In the genomic region with DNA sequence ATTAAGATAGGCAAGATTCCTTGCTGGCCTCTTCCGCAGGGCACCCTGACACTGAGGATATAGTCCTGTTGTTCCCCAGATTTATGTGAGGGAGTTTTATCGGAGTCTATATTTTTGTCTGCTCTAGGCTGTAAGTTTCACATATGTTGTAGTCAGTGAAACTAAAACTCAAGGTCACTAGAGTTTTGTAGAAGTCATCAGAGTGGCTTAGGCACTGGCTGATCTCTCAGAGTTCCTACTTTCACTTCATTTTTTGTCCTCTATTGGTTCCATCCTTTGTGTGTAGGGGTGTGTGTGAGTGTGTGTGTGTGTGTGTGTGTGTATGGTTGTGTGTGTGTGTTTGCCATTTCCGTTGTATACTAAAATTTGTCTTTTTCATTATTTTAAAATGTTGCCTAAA, we compare ENCODE assay signal across 34 cellular contexts.
"Had no signal": no experiment of that assay in that cellular context is flagged by ENCODE, and none has a peak within 500 bp of the region (broad histone marks: within the 10 kb centered on the region; RNA-seq: fewer than 3 reads in every experiment).

No MANE protein-coding gene starts in this region.

- DNase-seq: activated CD4-positive, alpha-beta memory T cell treated with anti-CD3 and anti-CD28 coated beads, Interleukin-2, amount 10 ng/mL, durations not matched to agents 7 days and 5 days; activated CD4-positive, alpha-beta T cell treated with anti-CD3 and anti-CD28 coated beads for 1 hour; activated CD4-positive, alpha-beta T cell treated with anti-CD3 and anti-CD28 coated beads for 4 hours; activated CD4-positive, alpha-beta T cell treated with anti-CD3 and anti-CD28 coated beads, Interleukin-2, amount 10 ng/mL, durations not matched to agents 7 days and 5 days; activated CD4-positive, alpha-beta T cell treated with anti-CD3 and anti-CD28 coated beads, Interleukin-2, amount 50 U/mL, for 4 hours; activated CD8-positive, alpha-beta memory T cell treated with anti-CD3 and anti-CD28 coated beads, Interleukin-2, amount 50 U/mL, for 48 hours; activated effector memory CD4-positive, alpha-beta T cell treated with Interleukin-2 at 50 U/mL for 16 hours; activated gamma-delta T cell treated with Interleukin-2 at 50 U/mL for 16 hours; activated naive CD4-positive, alpha-beta T cell treated with Interleukin-2 at 50 U/mL for 16 hours; activated naive CD8-positive, alpha-beta T cell treated with anti-CD3 and anti-CD28 coated beads for 36 hours; activated naive CD8-positive, alpha-beta T cell treated with anti-CD3 and anti-CD28 coated beads, Interleukin-2, amount 50 U/mL, for 24 hours; activated T-cell treated with anti-CD3 and anti-CD28 coated beads for 4 hours; activated T-cell treated with anti-CD3 and anti-CD28 coated beads, Interleukin-2, amount 50 U/mL, for 24 hours; adrenal gland; amygdala; aorta; central memory CD4-positive, alpha-beta T cell; cerebellar nuclear complex; colonic mucosa; effector CD8-positive, alpha-beta T cell; esophagus squamous epithelium; head of caudate nucleus; hippocampal formation had no signal

- H3K4me1 ChIP-seq: adrenal gland, breast epithelium, colonic mucosa, esophagus squamous epithelium had no signal

- H3K36me3 ChIP-seq: adrenal gland, breast epithelium, cardiac muscle cell, colonic mucosa, esophagus squamous epithelium had no signal

- FAIRE-seq: endometrium, endothelial cell of umbilical vein, TTC549 had no signal

- H3K9me3 Mint-ChIP-seq: activated CD4-positive, alpha-beta memory T cell treated with anti-CD3 and anti-CD28 coated beads, Interleukin-2, amount 10 ng/mL, durations not matched to agents 7 days and 5 days; activated CD4-positive, alpha-beta T cell treated with anti-CD3 and anti-CD28 coated beads, Interleukin-2, amount 10 ng/mL, durations not matched to agents 7 days and 5 days; activated T-cell treated with anti-CD3 and anti-CD28 coated beads, Interleukin-2, amount 50 U/mL, for 24 hours; activated T-helper 17 cell treated with anti-CD3 and anti-CD28 coated beads, Interleukin-2, amount 50 U/mL, for 72 hours; brain had no signal

- H3K4me3 ChIP-seq: adrenal gland, breast epithelium, cardiac muscle cell, colonic mucosa, esophagus squamous epithelium had no signal

- H3K36me3 Mint-ChIP-seq: activated naive CD4-positive, alpha-beta T cell treated with anti-CD3 and anti-CD28 coated beads, Interleukin-2, amount 50 U/mL, for 24 hours; activated naive CD8-positive, alpha-beta T cell treated with anti-CD3 and anti-CD28 coated beads for 36 hours; brain had no signal

- H3K4me3 Mint-ChIP-seq: activated CD4-positive, alpha-beta memory T cell treated with anti-CD3 and anti-CD28 coated beads, Interleukin-2, amount 10 ng/mL, durations not matched to agents 7 days and 5 days; activated CD4-positive, alpha-beta T cell treated with anti-CD3 and anti-CD28 coated beads, Interleukin-2, amount 10 ng/mL, durations not matched to agents 7 days and 5 days; activated naive CD4-positive, alpha-beta T cell treated with anti-CD3 and anti-CD28 coated beads, Interleukin-2, amount 50 U/mL, for 24 hours; activated naive CD8-positive, alpha-beta T cell treated with anti-CD3 and anti-CD28 coated beads for 36 hours; activated naive CD8-positive, alpha-beta T cell treated with anti-CD3 and anti-CD28 coated beads, Interleukin-2, amount 50 U/mL, for 24 hours; activated T-cell treated with anti-CD3 and anti-CD28 coated beads, Interleukin-2, amount 50 U/mL, for 24 hours; activated T-helper 17 cell treated with anti-CD3 and anti-CD28 coated beads, Interleukin-2, amount 50 U/mL, for 72 hours; brain; WTC11 had no signal

- H3K9me3 ChIP-seq: adrenal gland, breast epithelium, colonic mucosa, esophagus squamous epithelium had no signal

- H3K27ac ChIP-seq: adrenal gland, breast epithelium, cardiac muscle cell, colonic mucosa, epithelial cell of prostate, esophagus squamous epithelium, VCaP had no signal

- ATAC-seq: activated naive CD8-positive, alpha-beta T cell treated with anti-CD3 and anti-CD28 coated beads, Interleukin-2, amount 50 U/mL, for 24 hours; activated T-helper 17 cell treated with anti-CD3 and anti-CD28 coated beads, Interleukin-2, amount 50 U/mL, for 72 hours; WTC11 had no signal

- H3K27me3 Mint-ChIP-seq: activated CD4-positive, alpha-beta memory T cell treated with anti-CD3 and anti-CD28 coated beads, Interleukin-2, amount 10 ng/mL, durations not matched to agents 7 days and 5 days; activated CD4-positive, alpha-beta T cell treated with anti-CD3 and anti-CD28 coated beads, Interleukin-2, amount 10 ng/mL, durations not matched to agents 7 days and 5 days; activated naive CD4-positive, alpha-beta T cell treated with anti-CD3 and anti-CD28 coated beads, Interleukin-2, amount 50 U/mL, for 24 hours; activated naive CD8-positive, alpha-beta T cell treated with anti-CD3 and anti-CD28 coated beads for 36 hours; activated naive CD8-positive, alpha-beta T cell treated with anti-CD3 and anti-CD28 coated beads, Interleukin-2, amount 50 U/mL, for 24 hours; activated T-cell treated with anti-CD3 and anti-CD28 coated beads, Interleukin-2, amount 50 U/mL, for 24 hours; activated T-helper 17 cell treated with anti-CD3 and anti-CD28 coated beads, Interleukin-2, amount 50 U/mL, for 72 hours; brain had no signal

- H3K27me3 ChIP-seq: adrenal gland, breast epithelium, cardiac muscle cell, colonic mucosa, esophagus squamous epithelium had no signal

- H3K4me1 Mint-ChIP-seq: activated CD4-positive, alpha-beta memory T cell treated with anti-CD3 and anti-CD28 coated beads, Interleukin-2, amount 10 ng/mL, durations not matched to agents 7 days and 5 days; activated CD4-positive, alpha-beta T cell treated with anti-CD3 and anti-CD28 coated beads, Interleukin-2, amount 10 ng/mL, durations not matched to agents 7 days and 5 days; activated naive CD4-positive, alpha-beta T cell treated with anti-CD3 and anti-CD28 coated beads, Interleukin-2, amount 50 U/mL, for 24 hours; activated naive CD8-positive, alpha-beta T cell treated with anti-CD3 and anti-CD28 coated beads for 36 hours; activated naive CD8-positive, alpha-beta T cell treated with anti-CD3 and anti-CD28 coated beads, Interleukin-2, amount 50 U/mL, for 24 hours; activated T-helper 17 cell treated with anti-CD3 and anti-CD28 coated beads, Interleukin-2, amount 50 U/mL, for 72 hours; brain; WTC11 had no signal
